1 cellular context compared by ENCODE assay signal in the genomic region with DNA sequence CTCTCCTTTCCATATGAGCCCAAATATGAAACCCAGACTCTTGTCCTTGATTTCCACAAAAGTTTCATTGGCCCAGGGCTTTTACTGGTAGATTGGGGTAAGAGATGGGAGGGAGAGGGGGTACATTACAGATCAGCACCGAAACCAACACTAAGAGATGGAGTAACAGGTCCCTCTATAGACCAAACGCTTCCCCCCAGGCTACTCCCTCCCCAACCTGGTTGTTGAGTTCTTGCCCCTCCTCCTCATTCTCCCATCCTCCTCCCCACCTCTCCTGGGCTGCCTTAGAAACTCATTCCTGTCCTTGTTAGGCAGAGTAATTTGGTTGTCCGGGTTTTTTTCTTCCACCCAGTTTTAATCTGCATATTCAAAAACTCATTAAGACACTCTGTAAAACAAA.
TF ChIP-seq lines count a peak whose summit lies in the region.

No MANE protein-coding gene starts in this region.

TF ChIP-seq in GM23338, 12 proteins besides CTCF, POLR2A, EP300 and RAD21 (continued from another document):
- TF ChIP-seq, protein P1, sequence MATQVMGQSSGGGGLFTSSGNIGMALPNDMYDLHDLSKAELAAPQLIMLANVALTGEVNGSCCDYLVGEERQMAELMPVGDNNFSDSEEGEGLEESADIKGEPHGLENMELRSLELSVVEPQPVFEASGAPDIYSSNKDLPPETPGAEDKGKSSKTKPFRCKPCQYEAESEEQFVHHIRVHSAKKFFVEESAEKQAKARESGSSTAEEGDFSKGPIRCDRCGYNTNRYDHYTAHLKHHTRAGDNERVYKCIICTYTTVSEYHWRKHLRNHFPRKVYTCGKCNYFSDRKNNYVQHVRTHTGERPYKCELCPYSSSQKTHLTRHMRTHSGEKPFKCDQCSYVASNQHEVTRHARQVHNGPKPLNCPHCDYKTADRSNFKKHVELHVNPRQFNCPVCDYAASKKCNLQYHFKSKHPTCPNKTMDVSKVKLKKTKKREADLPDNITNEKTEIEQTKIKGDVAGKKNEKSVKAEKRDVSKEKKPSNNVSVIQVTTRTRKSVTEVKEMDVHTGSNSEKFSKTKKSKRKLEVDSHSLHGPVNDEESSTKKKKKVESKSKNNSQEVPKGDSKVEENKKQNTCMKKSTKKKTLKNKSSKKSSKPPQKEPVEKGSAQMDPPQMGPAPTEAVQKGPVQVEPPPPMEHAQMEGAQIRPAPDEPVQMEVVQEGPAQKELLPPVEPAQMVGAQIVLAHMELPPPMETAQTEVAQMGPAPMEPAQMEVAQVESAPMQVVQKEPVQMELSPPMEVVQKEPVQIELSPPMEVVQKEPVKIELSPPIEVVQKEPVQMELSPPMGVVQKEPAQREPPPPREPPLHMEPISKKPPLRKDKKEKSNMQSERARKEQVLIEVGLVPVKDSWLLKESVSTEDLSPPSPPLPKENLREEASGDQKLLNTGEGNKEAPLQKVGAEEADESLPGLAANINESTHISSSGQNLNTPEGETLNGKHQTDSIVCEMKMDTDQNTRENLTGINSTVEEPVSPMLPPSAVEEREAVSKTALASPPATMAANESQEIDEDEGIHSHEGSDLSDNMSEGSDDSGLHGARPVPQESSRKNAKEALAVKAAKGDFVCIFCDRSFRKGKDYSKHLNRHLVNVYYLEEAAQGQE (IDR thresholded peaks at IDR 0.05; ENCODE audit: unreplicated experiment) = no peak
